ENCODE assay signal across 20 cellular contexts in the genomic region with DNA sequence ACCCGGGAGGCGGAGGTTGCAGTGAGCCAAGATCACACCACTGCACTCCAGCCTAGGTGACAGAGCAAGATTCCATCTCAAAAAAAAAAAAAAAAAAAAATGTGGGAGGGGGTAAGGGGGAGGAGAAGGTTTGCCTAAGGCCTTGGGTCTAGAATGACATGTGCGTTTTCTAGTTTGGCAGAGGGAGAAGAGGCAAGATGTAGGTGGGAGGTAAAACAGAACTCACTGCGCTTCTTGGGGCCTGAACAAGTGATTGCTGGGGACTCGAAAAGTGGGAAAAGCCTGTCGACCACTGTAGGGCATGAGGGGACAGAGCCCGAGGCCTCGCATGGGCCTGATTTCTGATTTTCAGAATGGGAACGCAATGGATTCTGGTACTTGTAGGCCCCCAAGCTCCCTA. TPM values are rescaled to one million over a fixed set of nuclear protein-coding genes. Genes with fewer than 3 reads are reported as not detected.
A peak's percentile ranks its signal among the peaks of the same experiment; 100 is the strongest.
DNase-seq lines count a peak whose midpoint lies in the region; FAIRE-seq lines count a peak whose summit lies in the region.
"Had no signal": no experiment of that assay in that cellular context is flagged by ENCODE, and none has a peak within 500 bp of the region (broad histone marks: within the 10 kb centered on the region; RNA-seq: fewer than 3 reads in every experiment).

No MANE protein-coding gene starts in this region.

- H3K4me3 ChIP-seq in CD8-positive, alpha-beta memory T cell (ENCODE audit: low read length), result peak overlapping the region; percentile 32
- no peak overlapping the region for H3K4me3 ChIP-seq in small intestine (ENCODE audit: low read depth in 1 of 2, low read length in 2 of 2)
- no peak overlapping the region for H3K4me3 ChIP-seq in SJCRH30
- H3K4me3 ChIP-seq: thyroid gland had no signal

- peak overlapping the region; percentile 63 to 82 (median 79) for H3K4me3 Mint-ChIP-seq in CD8-positive, alpha-beta memory T cell
- no peak overlapping the region for H3K4me3 Mint-ChIP-seq in IgD-negative memory B cell
- no peak overlapping the region for H3K4me3 Mint-ChIP-seq in dendritic cell treated with granulocyte-macrophage colony-stimulating factor and Interleukin-4, amounts not matched to agents 40 ng/mL and 50 ng/mL, for 4 days
- H3K4me3 Mint-ChIP-seq: B cell had no signal

- peak overlapping the region; percentile 94 for H3K27ac ChIP-seq in CD8-positive, alpha-beta memory T cell (ENCODE audit: low read depth, low read length)
- H3K27ac ChIP-seq in small intestine (ENCODE audit: low read depth in 1 of 2, low read length in 1 of 2) (peak overlapping the region; percentile 69 to 92), SJCRH30 (no peak overlapping the region)
- H3K27ac ChIP-seq: HL-60, neutrophil, thyroid gland had no signal

- POLR2A ChIA-PET in CD8-positive, alpha-beta memory T cell (lab: Charles Lee), result interaction anchor here (0.6 to 10.1 kb wide), 8 partner anchors 11 to 655 kb away, joined by 3 to 282 read pairs (median 4); a partner anchor contains a TSS

- peaks cover 77% of the 10 kb centered on the region for H3K36me3 ChIP-seq in CD8-positive, alpha-beta memory T cell (ENCODE audit: insufficient read depth, low read length)
- H3K36me3 ChIP-seq in small intestine (ENCODE audit: control insufficient read depth in 2 of 2, insufficient read depth in 2 of 2, low read length in 2 of 2), result no peaks in the 10 kb centered on the region
- no peaks in the 10 kb centered on the region for H3K36me3 ChIP-seq in SJCRH30
- H3K36me3 ChIP-seq: thyroid gland had no signal

- DNase-seq in CD8-positive, alpha-beta memory T cell, result no peak
- DNase-seq in small intestine (no peak), SHP77 (lab: John Stamatoyannopoulos, UW) (no peak), SJCRH30 (no peak), germinal center (ENCODE audit: low spot score) (no peak)
- DNase-seq: activated CD4-positive, alpha-beta T cell treated with anti-CD3 and anti-CD28 coated beads for 4 hours; NCI-H1048; NCI-H2107; NCI-H526 treated with DMSO at 0.1 percent for 48 hours; stimulated activated CD4-positive, alpha-beta T cell treated with anti-CD3 and anti-CD28 coated beads, Interleukin-2, amount 100 ng/mL, for 48 hours had no signal

- H3K27ac Mint-ChIP-seq in CD8-positive, alpha-beta memory T cell, result peak overlapping the region; percentile 97 to 100 (median 100)
- H3K27ac Mint-ChIP-seq in IgD-negative memory B cell, result peak overlapping the region in 2 of 3 donors; percentile 4 to 68
- H3K27ac Mint-ChIP-seq in dendritic cell treated with granulocyte-macrophage colony-stimulating factor and Interleukin-4, amounts not matched to agents 40 ng/mL and 50 ng/mL, for 4 days, result peak overlapping the region; percentile 71

- peaks cover 98% of the 10 kb centered on the region for H3K4me1 ChIP-seq in CD8-positive, alpha-beta memory T cell (ENCODE audit: insufficient read depth, low read length)
- H3K4me1 ChIP-seq in small intestine (ENCODE audit: control insufficient read depth in 2 of 2, insufficient read depth in 1 of 2, low read depth in 1 of 2, low read length in 1 of 2) (no peaks in the 10 kb centered on the region), SJCRH30 (peaks cover 34% of the 10 kb centered on the region)
- H3K4me1 ChIP-seq: thyroid gland had no signal

- no peak for FAIRE-seq in small intestine (lab: Jason Lieb, UNC)
- FAIRE-seq: astrocyte, frontal cortex, G401.6 had no signal

- CTCF ChIA-PET in CD8-positive, alpha-beta memory T cell (lab: Charles Lee), result interaction anchor here (0.8 to 11.0 kb wide), 7 partner anchors 12 to 190 kb away, joined by 3 to 171 read pairs (median 23); a partner anchor contains a TSS

- peaks cover 18 to 94% (median 21%) of the 10 kb centered on the region in 3 donors for H3K36me3 Mint-ChIP-seq in CD8-positive, alpha-beta memory T cell
- peaks cover 2% of the 10 kb centered on the region for H3K36me3 Mint-ChIP-seq in IgD-negative memory B cell
- H3K36me3 Mint-ChIP-seq in dendritic cell treated with granulocyte-macrophage colony-stimulating factor and Interleukin-4, amounts not matched to agents 40 ng/mL and 50 ng/mL, for 4 days (ENCODE audit: low read depth), result peaks cover 94% of the 10 kb centered on the region

- no peaks in the 10 kb centered on the region for H3K9me3 ChIP-seq in CD8-positive, alpha-beta memory T cell (ENCODE audit: low read length)
- no peaks in the 10 kb centered on the region for H3K9me3 ChIP-seq in small intestine (ENCODE audit: control insufficient read depth, low read depth)
- H3K9me3 ChIP-seq in SJCRH30 (replicated peaks), result no peaks in the 10 kb centered on the region
- H3K9me3 ChIP-seq: neutrophil, thyroid gland had no signal

- intact Hi-C loops in dendritic cell treated with granulocyte-macrophage colony-stimulating factor and Interleukin-4, amounts not matched to agents 40 ng/mL and 50 ng/mL, for 4 days (cut with micrococcal nuclease), result no loop called here

- peaks cover 72 to 100% (median 82%) of the 10 kb centered on the region in 3 donors for H3K4me1 Mint-ChIP-seq in CD8-positive, alpha-beta memory T cell
- H3K4me1 Mint-ChIP-seq in IgD-negative memory B cell, result peaks cover 0 to 10% (median 2%) of the 10 kb centered on the region in 3 donors
- peaks cover 20% of the 10 kb centered on the region for H3K4me1 Mint-ChIP-seq in dendritic cell treated with granulocyte-macrophage colony-stimulating factor and Interleukin-4, amounts not matched to agents 40 ng/mL and 50 ng/mL, for 4 days (ENCODE audit: low read depth)

- WGBS in small intestine, 3 donors, result 93 to 96% (median 94%) methylated on average over 9 of the region's 9 CpGs

- peaks cover 0 to 4% (median 0%) of the 10 kb centered on the region in 5 donors for H3K9me3 Mint-ChIP-seq in CD8-positive, alpha-beta memory T cell
- no peaks in the 10 kb centered on the region for H3K9me3 Mint-ChIP-seq in IgD-negative memory B cell
- H3K9me3 Mint-ChIP-seq in dendritic cell treated with granulocyte-macrophage colony-stimulating factor and Interleukin-4, amounts not matched to agents 40 ng/mL and 50 ng/mL, for 4 days, result no peaks in the 10 kb centered on the region

- H3K27me3 ChIP-seq in CD8-positive, alpha-beta memory T cell (ENCODE audit: insufficient read depth, low read length, poor library complexity, severe bottlenecking), result no peaks in the 10 kb centered on the region
- H3K27me3 ChIP-seq in small intestine (ENCODE audit: control insufficient read depth in 2 of 2, insufficient read depth in 2 of 2, low read length in 2 of 2), result no peaks in the 10 kb centered on the region
- peaks cover 7% of the 10 kb centered on the region; the same call in 1 of the 2 replicates for H3K27me3 ChIP-seq in SJCRH30
- H3K27me3 ChIP-seq: neutrophil, thyroid gland had no signal

- peaks cover 0 to 5% of the 10 kb centered on the region in 2 donors for H3K27me3 Mint-ChIP-seq in CD8-positive, alpha-beta memory T cell
- H3K27me3 Mint-ChIP-seq in IgD-negative memory B cell, result no peaks in the 10 kb centered on the region
- H3K27me3 Mint-ChIP-seq in dendritic cell treated with granulocyte-macrophage colony-stimulating factor and Interleukin-4, amounts not matched to agents 40 ng/mL and 50 ng/mL, for 4 days, result no peaks in the 10 kb centered on the region
- H3K27me3 Mint-ChIP-seq: B cell had no signal

RNA-seq across cellular contexts. Expression of a gene that starts 19.9 kb away (rescaled TPM):
- total RNA-seq in CD8-positive, alpha-beta memory T cell, result 100 to 1,000 TPM; 218 to 241 TPM
- 107 TPM for polyA plus RNA-seq in CD8-positive, alpha-beta memory T cell
- polyA plus RNA-seq in IgD-negative memory B cell (30.1 TPM), small intestine (1 to 10 TPM; 1.1 to 5.4 (median 2.2) TPM)
- 0.02 TPM in 1 of 2 replicates, not detected in the other for total RNA-seq in SJCRH30 (2014; rRNA removed; shearing (Covaris generic))
- total RNA-seq: endothelial cell of umbilical vein, frontal cortex had no signal
- polyA plus RNA-seq: endothelial cell of umbilical vein had no signal

Comparison
In these comparisons a context has a peak if more than half of its experiments do, and no peak if none do; other contexts are left out.
1. H3K27ac Mint-ChIP-seq: peak in every context shown above with its lines; median percentile 100 in CD8-positive, alpha-beta memory T cell; 71 in dendritic cell treated with granulocyte-macrophage colony-stimulating factor and Interleukin-4, amounts not matched to agents 40 ng/mL and 50 ng/mL, for 4 days; 36 in IgD-negative memory B cell.
2. H3K4me3 Mint-ChIP-seq: peak in CD8-positive, alpha-beta memory T cell (7 of 7); none in IgD-negative memory B cell (0 of 4) and dendritic cell treated with granulocyte-macrophage colony-stimulating factor and Interleukin-4, amounts not matched to agents 40 ng/mL and 50 ng/mL, for 4 days (single experiment).